17 cellular contexts compared by ENCODE assay signal in the genomic region with DNA sequence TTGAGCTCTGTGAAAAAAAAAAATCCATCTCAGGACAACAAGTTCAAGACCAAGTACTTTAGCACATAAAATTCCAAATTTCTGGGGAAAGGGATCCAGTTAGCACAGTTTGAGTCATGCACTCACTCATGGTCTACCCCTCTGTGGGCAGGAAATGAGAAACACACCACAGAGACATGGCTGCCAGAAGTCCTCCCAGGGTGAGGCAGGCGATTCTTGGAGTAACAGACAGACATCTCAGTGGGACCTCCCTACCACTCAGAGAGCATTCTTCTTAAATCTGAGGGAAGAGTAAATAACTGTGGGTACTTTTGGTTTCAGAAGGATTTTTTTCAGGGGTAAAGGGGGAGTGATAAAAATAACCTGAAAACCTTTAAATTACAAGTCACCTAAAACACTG. TPM values are rescaled to one million over a fixed set of nuclear protein-coding genes. Genes with fewer than 3 reads are reported as not detected.
DNase-seq lines count a peak whose midpoint lies in the region; FAIRE-seq and TF ChIP-seq lines count a peak whose summit lies in the region.
"Had no signal": no experiment of that assay in that cellular context is flagged by ENCODE, and none has a peak within 500 bp of the region (broad histone marks: within the 10 kb centered on the region; RNA-seq: fewer than 3 reads in every experiment).

No MANE protein-coding gene starts in this region.

- H4K8ac ChIP-seq in neuronal stem cell (ENCODE audit: low read depth, low read length) = no peak overlapping the region

- no peak for TF ChIP-seq CTCF in astrocyte (IDR thresholded peaks at IDR 0.05; ENCODE audit: insufficient read depth, low read depth, low read length)

- H2BK15ac ChIP-seq in neuronal stem cell (ENCODE audit: low read length) = no peak overlapping the region

- H3K4ac ChIP-seq in neuronal stem cell (ENCODE audit: low read length) = no peak overlapping the region

- H3K14ac ChIP-seq in neuronal stem cell (ENCODE audit: low read length) = no peak overlapping the region

- FAIRE-seq in astrocyte (lab: Jason Lieb, UNC) = peak; percentile 78
- FAIRE-seq: D721Med, HepG2 had no signal

- no peak overlapping the region for H3K23ac ChIP-seq in neuronal stem cell (ENCODE audit: low read depth, low read length, poor library complexity)

- H3K9ac ChIP-seq in astrocyte (ENCODE audit: low read length) = no peak overlapping the region
- H3K9ac ChIP-seq in neuronal stem cell (ENCODE audit: low read depth, low read length, poor library complexity) = no peak overlapping the region
- H3K9ac ChIP-seq: parathyroid adenoma had no signal

- no peak overlapping the region for H4K91ac ChIP-seq in neuronal stem cell (ENCODE audit: low read depth, low read length, poor library complexity)

- no peak overlapping the region for H2AK5ac ChIP-seq in neuronal stem cell (ENCODE audit: low read depth, low read length)

- peak overlapping the region; percentile 89 for H3K27ac Mint-ChIP-seq in astrocyte (ENCODE audit: unreplicated experiment)
- H3K27ac Mint-ChIP-seq: mesothelial cell of epicardium had no signal

- H3K4me3 Mint-ChIP-seq in astrocyte (ENCODE audit: unreplicated experiment) = no peak overlapping the region
- H3K4me3 Mint-ChIP-seq: mesothelial cell of epicardium had no signal

- H2BK120ac ChIP-seq in neuronal stem cell (ENCODE audit: low read depth, low read length) = no peak overlapping the region

- no peaks in the 10 kb centered on the region for H3K9me3 Mint-ChIP-seq in astrocyte (ENCODE audit: unreplicated experiment)
- H3K9me3 Mint-ChIP-seq: mesothelial cell of epicardium had no signal

- no peaks in the 10 kb centered on the region for H3K36me3 Mint-ChIP-seq in astrocyte (ENCODE audit: low read depth, unreplicated experiment)
- H3K36me3 Mint-ChIP-seq: mesothelial cell of epicardium had no signal

- H4K20me1 ChIP-seq in astrocyte (ENCODE audit: insufficient read depth, low read length) = no peaks in the 10 kb centered on the region

- H3K9me3 ChIP-seq in astrocyte (ENCODE audit: insufficient read depth, low read depth, low read length) = no peaks in the 10 kb centered on the region
- H3K9me3 ChIP-seq in neuronal stem cell (replicated peaks in 1 of 2; ENCODE audit: control insufficient read depth in 2 of 2, insufficient read depth in 1 of 2, low read depth in 1 of 2, low read length in 2 of 2) = no peaks in the 10 kb centered on the region

- H3K36me3 ChIP-seq in astrocyte (ENCODE audit: insufficient read depth, low read length) (no peaks in the 10 kb centered on the region), neuronal stem cell (replicated peaks in 1 of 2; ENCODE audit: control insufficient read depth in 2 of 2, insufficient read depth in 2 of 2, low read length in 2 of 2) (no peaks in the 10 kb centered on the region)

- no peaks in the 10 kb centered on the region for H3K79me2 ChIP-seq in astrocyte (ENCODE audit: insufficient read depth, low read length)
- H3K79me2 ChIP-seq: parathyroid adenoma had no signal

- no peaks in the 10 kb centered on the region for H3K79me1 ChIP-seq in neuronal stem cell (ENCODE audit: low read depth, low read length)

- peaks cover 20% of the 10 kb centered on the region for H3K4me1 Mint-ChIP-seq in astrocyte (ENCODE audit: low read depth, unreplicated experiment)
- H3K4me1 Mint-ChIP-seq: mesothelial cell of epicardium had no signal

- H3K27me3 Mint-ChIP-seq in astrocyte (ENCODE audit: low read depth, unreplicated experiment) = no peaks in the 10 kb centered on the region

- H3K27ac ChIP-seq in astrocyte (ENCODE audit: low read depth, low read length) = peak overlapping the region; percentile 10
- H3K27ac ChIP-seq in neuronal stem cell (replicated peaks; ENCODE audit: low read length) = no peak overlapping the region
- H3K27ac ChIP-seq: parathyroid adenoma had no signal

- DNase-seq in AG08396 (ENCODE audit: low spot score) (peak; percentile 37), HS-5 (ENCODE audit: low read depth) (peak; percentile 44), astrocyte (ENCODE audit: low read depth) (peak; percentile 84), iris pigment epithelial cell (ENCODE audit: low read depth) (peak; percentile 83), NCI-H748 treated with DMSO at 0.1 percent for 48 hours (lab: John Stamatoyannopoulos, UW) (no peak), NCI-H1436 (lab: John Stamatoyannopoulos, UW) (no peak), SW480 (ENCODE audit: low spot score) (no peak), neuronal stem cell (ENCODE audit: low spot score) (no peak)
- DNase-seq: NCI-H146, NCI-H524 treated with DMSO at 0.1 percent for 48 hours had no signal

- H3K4me3 ChIP-seq in astrocyte (ENCODE audit: insufficient read depth, low read depth, low read length) (no peak overlapping the region), neuronal stem cell (ENCODE audit: low read length in 2 of 2) (no peak overlapping the region)

- H3K4me2 ChIP-seq in astrocyte (ENCODE audit: low read length) = peak overlapping the region; percentile 53
- no peak overlapping the region for H3K4me2 ChIP-seq in neuronal stem cell (ENCODE audit: insufficient read depth, low read length, poor library complexity, severe bottlenecking)

- H2AFZ ChIP-seq in astrocyte (ENCODE audit: low read depth, low read length) (no peak overlapping the region), neuronal stem cell (ENCODE audit: low read length) (no peak overlapping the region)
- H2AFZ ChIP-seq: parathyroid adenoma had no signal

- no peak overlapping the region for H2BK5ac ChIP-seq in neuronal stem cell (ENCODE audit: low read length)

- WGBS in neuronal stem cell (ENCODE audit: extremely low coverage in 2 of 2, insufficient read length in 2 of 2, insufficient replicate concordance in 1 of 2), 2 donors = no CpG with 5 or more reads among the region's 1 CpG

- no peak overlapping the region for H2BK12ac ChIP-seq in neuronal stem cell (ENCODE audit: low read length)

- no peaks in the 10 kb centered on the region for H3K27me3 ChIP-seq in astrocyte (ENCODE audit: insufficient read depth, low read length)
- H3K27me3 ChIP-seq in neuronal stem cell (ENCODE audit: control insufficient read depth in 3 of 3, insufficient read depth in 3 of 3, low read depth in 1 of 3, low read length in 3 of 3) = no peaks in the 10 kb centered on the region

- no peak overlapping the region for H3K18ac ChIP-seq in neuronal stem cell (ENCODE audit: low read length)

- H3K4me1 ChIP-seq in astrocyte (ENCODE audit: insufficient read depth, low read length) = peaks cover 13% of the 10 kb centered on the region
- H3K4me1 ChIP-seq in neuronal stem cell (ENCODE audit: control insufficient read depth in 2 of 2, insufficient read depth in 1 of 2, low read depth in 1 of 2, low read length in 2 of 2) = no peaks in the 10 kb centered on the region
- H3K4me1 ChIP-seq: parathyroid adenoma had no signal

RNA-seq across cellular contexts. Expression of a gene that starts 14.1 kb away (rescaled TPM):
- total RNA-seq in astrocyte = 8.5 and 11.4 TPM in 2 replicates
- not detected for polyA plus RNA-seq in neuronal stem cell (2013, experiment 1 of 2)
- polyA plus RNA-seq in neuronal stem cell (2013, experiment 2 of 2) = 0.07 TPM
- total RNA-seq: T-helper 2 cell treated with Interferon-gamma antibody and Interleukin-4, amounts not matched to agents 100 ng/mL and 5 ng/mL, for 36 hours had no signal
- polyA plus RNA-seq: HepG2 had no signal

RNA-seq across cellular contexts. Expression of a gene that starts 30.2 kb away (rescaled TPM):
- not detected in 2 replicates for total RNA-seq in astrocyte
- polyA plus RNA-seq in neuronal stem cell (2013, experiment 1 of 2) = not detected
- not detected for polyA plus RNA-seq in neuronal stem cell (2013, experiment 2 of 2)
- total RNA-seq: glomerular endothelial cell; HepG2; mesothelial cell of epicardium; T-helper 2 cell treated with Interferon-gamma antibody and Interleukin-4, amounts not matched to agents 100 ng/mL and 5 ng/mL, for 36 hours; temporal lobe had no signal
- polyA plus RNA-seq: HepG2 had no signal

RNA-seq across cellular contexts. Expression of a gene that starts 46.8 kb away (rescaled TPM):
- 16.7 and 18.5 TPM in 2 replicates for total RNA-seq in astrocyte
- polyA plus RNA-seq in neuronal stem cell (2013, experiment 1 of 2) = 1.5 TPM
- 1.4 TPM for polyA plus RNA-seq in neuronal stem cell (2013, experiment 2 of 2)
- total RNA-seq: HepG2; T-helper 2 cell treated with Interferon-gamma antibody and Interleukin-4, amounts not matched to agents 100 ng/mL and 5 ng/mL, for 36 hours had no signal
- polyA plus RNA-seq: HepG2 had no signal

Comparison
In these comparisons a context has a peak if more than half of its experiments do, and no peak if none do; other contexts are left out.
1. DNase-seq: peak in AG08396 (single experiment), HS-5 (single experiment), astrocyte (single experiment) and iris pigment epithelial cell (single experiment); none in NCI-H748 treated with DMSO at 0.1 percent for 48 hours (single experiment), NCI-H1436 (single experiment), SW480 (single experiment) and neuronal stem cell (single experiment).